ENCODE assay signal across 21 cellular contexts in genomic region chr16:8953064-8953463, GRCh38. TPM values are rescaled to one million over a fixed set of nuclear protein-coding genes. Genes with fewer than 3 reads are reported as not detected.
DNase-seq lines count a peak whose midpoint lies in the region; ATAC-seq, FAIRE-seq and TF ChIP-seq lines count a peak whose summit lies in the region.
"Had no signal": no experiment of that assay in that cellular context is flagged by ENCODE, and none has a peak within 500 bp of the region (broad histone marks: within the 10 kb centered on the region; RNA-seq: fewer than 3 reads in every experiment).

No MANE protein-coding gene starts in this region.

- in situ Hi-C loops in GM12878 (cut with MboI) = no loop called here

- H3K27ac ChIP-seq in KMS-11 (no peak overlapping the region; the same call in 1 of the 2 replicates), GM12878 (ENCODE audit: control insufficient read depth, insufficient read depth) (no peak overlapping the region)
- H3K27ac ChIP-seq: cardiac muscle cell, transverse colon had no signal

- CTCF ChIA-PET in Caco-2 (lab: Charles Lee) = no interaction called here
- CTCF ChIA-PET in GM12878 (lab: Yijun Ruan, JAX) = no interaction called here

- peaks cover 95% of the 10 kb centered on the region for H3K79me2 ChIP-seq in KMS-11 (ENCODE audit: insufficient read depth, low read depth)
- H3K79me2 ChIP-seq in GM12878 (ENCODE audit: control insufficient read depth, insufficient read depth, low read length) = peaks cover 94% of the 10 kb centered on the region

- TF ChIP-seq EP300 in GM12878 (IDR thresholded peaks at IDR 0.05; ENCODE audit: borderline replicate concordance in 1 of 2, control insufficient read depth in 1 of 2, low read depth in 2 of 2, low read length in 2 of 2) = no peak

- H3K9me3 Mint-ChIP-seq in Caco-2 (ENCODE audit: unreplicated experiment) = no peaks in the 10 kb centered on the region
- H3K9me3 Mint-ChIP-seq in neural crest cell = no peaks in the 10 kb centered on the region
- H3K9me3 Mint-ChIP-seq in activated T-helper 2 cell treated with anti-CD3 and anti-CD28 coated beads, Interferon-gamma antibody, Interleukin-2, Interleukin-4, amounts not matched to agents 10 μg/mL and 5 μg/mL and 100 μg/mL, durations not matched to agents 14 hours and 24 hours and 36 hours = no peaks in the 10 kb centered on the region
- H3K9me3 Mint-ChIP-seq: mesothelial cell of epicardium had no signal

- no peak for ATAC-seq in GM12878

- no peak for TF ChIP-seq POLR2A in GM12878 (IDR thresholded peaks at IDR 0.05; ENCODE audit: low read depth, low read length)

- no peak for FAIRE-seq in GM12878 (lab: Jason Lieb, UNC)
- FAIRE-seq: GM18507, GM19239, RCC 7860 had no signal

- H3K9ac ChIP-seq in KMS-11 (no peak overlapping the region), GM12878 (ENCODE audit: control insufficient read depth, insufficient read depth, low read length) (no peak overlapping the region)

- H3K36me3 ChIP-seq in Caco-2 (ENCODE audit: control insufficient read depth, insufficient read depth, low read length) (no peaks in the 10 kb centered on the region), KMS-11 (ENCODE audit: insufficient read depth) (no peaks in the 10 kb centered on the region), GM12878 (ENCODE audit: control insufficient read depth in 2 of 2, insufficient read depth in 2 of 2, low read length in 1 of 2) (peaks cover 1 to 2% of the 10 kb centered on the region in 2 experiments; a peak in 2 of 4 replicates)
- H3K36me3 ChIP-seq: BE2C, cardiac muscle cell, transverse colon had no signal

- H3K4me1 ChIP-seq in Caco-2 (peaks cover 9% of the 10 kb centered on the region; the same call in 1 of the 2 replicates), KMS-11 (ENCODE audit: low read depth, poor library complexity, severe bottlenecking) (peaks cover 93% of the 10 kb centered on the region), GM12878 (ENCODE audit: control insufficient read depth, insufficient read depth, low read length) (peaks cover 76% of the 10 kb centered on the region)

- SMC1A ChIA-PET in GM12878 (lab: Charles Lee; ENCODE audit: uncharacterized antibody, unreplicated experiment) = no interaction called here

- intact Hi-C loops in Caco-2 (cut with micrococcal nuclease; ENCODE audit: unreplicated experiment) = no loop called here
- intact Hi-C loops in GM12878 (cut with micrococcal nuclease; ENCODE audit: unreplicated experiment) = no loop called here
- intact Hi-C loops in activated T-helper 2 cell treated with anti-CD3 and anti-CD28 coated beads, Interferon-gamma antibody, Interleukin-2, Interleukin-4, amounts not matched to agents 10 μg/mL and 5 μg/mL and 100 μg/mL, durations not matched to agents 14 hours and 24 hours and 36 hours (cut with micrococcal nuclease) = no loop called here

- DNase-seq in Caco-2 = no peak
- DNase-seq in GM12878 (ENCODE audit: low read depth, low spot score) = no peak
- no peak for DNase-seq in neural crest cell (ENCODE audit: low read depth, low spot score)
- no peak for DNase-seq in activated T-helper 2 cell treated with anti-CD3 and anti-CD28 coated beads, Interferon-gamma antibody, Interleukin-2, Interleukin-4, amounts not matched to agents 10 μg/mL and 5 μg/mL and 100 μg/mL, durations not matched to agents 14 hours and 24 hours and 36 hours (ENCODE audit: low spot score)
- DNase-seq in HCEC 1CT = no peak
- DNase-seq in epidermal melanocyte (ENCODE audit: insufficient read length, low spot score) = no peak
- DNase-seq: BE2C; effector CD4-positive, alpha-beta T cell; hippocampal formation; KG1; kidney glomerular epithelial cell; NCI-H82; occipital lobe; stimulated activated CD4-positive, alpha-beta T cell treated with anti-CD3 and anti-CD28 coated beads, Interleukin-4, amount 100 ng/mL, for 1 hour; transverse colon had no signal

- TF ChIP-seq CTCF in Caco-2 (IDR thresholded peaks at IDR 0.05; ENCODE audit: insufficient read depth in 1 of 2, low read depth in 1 of 2, low read length in 1 of 2, severe bottlenecking in 1 of 2, unreplicated experiment in 1 of 2) = no peak
- TF ChIP-seq CTCF in KMS-11 (conservative IDR thresholded peaks at IDR 0.05; ENCODE audit: low read depth, low read length) = no peak
- TF ChIP-seq CTCF in GM12878 (IDR thresholded peaks at IDR 0.05 in 2 of 3, conservative IDR thresholded peaks at IDR 0.05 in 1 of 3; ENCODE audit: control insufficient read depth in 2 of 3, extremely low read depth in 1 of 3, insufficient read depth in 1 of 3, low read depth in 3 of 3, low read length in 3 of 3) = no peak
- TF ChIP-seq CTCF in neural crest cell (conservative IDR thresholded peaks at IDR 0.05) = no peak

- POLR2A ChIA-PET in Caco-2 (lab: Charles Lee) (no interaction called here), GM12878 (lab: Charles Lee) (no interaction called here)

- H4K20me1 ChIP-seq in KMS-11 (ENCODE audit: insufficient read depth) (peaks cover 92% of the 10 kb centered on the region), GM12878 (ENCODE audit: control insufficient read depth, insufficient read depth) (peaks cover 47% of the 10 kb centered on the region)

- 66% methylated on average over 11 of the region's 11 CpGs for WGBS in GM12878 (ENCODE audit: insufficient coverage, insufficient replicate concordance, low lambda C conversion rate, missing lambda C conversion rate)

- no peak for TF ChIP-seq RAD21 in GM12878 (IDR thresholded peaks at IDR 0.05; ENCODE audit: insufficient read depth, low read depth, low read length)

- H2AFZ ChIP-seq in KMS-11 (ENCODE audit: low read depth) (no peak overlapping the region), GM12878 (ENCODE audit: control insufficient read depth, low read depth, low read length) (no peak overlapping the region)

- RAD21 ChIA-PET in GM12878 (lab: Charles Lee; ENCODE audit: unreplicated experiment) = no interaction called here

- H3K27ac Mint-ChIP-seq in Caco-2 (ENCODE audit: unreplicated experiment) = peak overlapping the region; percentile 55
- H3K27ac Mint-ChIP-seq in neural crest cell (ENCODE audit: unreplicated experiment) = peak overlapping the region; percentile 69
- no peak overlapping the region for H3K27ac Mint-ChIP-seq in activated T-helper 2 cell treated with anti-CD3 and anti-CD28 coated beads, Interferon-gamma antibody, Interleukin-2, Interleukin-4, amounts not matched to agents 10 μg/mL and 5 μg/mL and 100 μg/mL, durations not matched to agents 14 hours and 24 hours and 36 hours
- H3K27ac Mint-ChIP-seq: mesothelial cell of epicardium had no signal

- H3K27me3 ChIP-seq in Caco-2 (replicated peaks; ENCODE audit: control insufficient read depth, insufficient read depth, low read length) = no peaks in the 10 kb centered on the region
- H3K27me3 ChIP-seq in KMS-11 (ENCODE audit: insufficient read depth, low read depth) = no peaks in the 10 kb centered on the region
- H3K27me3 ChIP-seq in GM12878 (replicated peaks in 1 of 2; ENCODE audit: control insufficient read depth in 2 of 2, insufficient read depth in 2 of 2, low read length in 1 of 2) = no peaks in the 10 kb centered on the region
- H3K27me3 ChIP-seq: BE2C, cardiac muscle cell, transverse colon had no signal

- H3K4me3 Mint-ChIP-seq in Caco-2 (ENCODE audit: unreplicated experiment) (no peak overlapping the region), neural crest cell (no peak overlapping the region)
- H3K4me3 Mint-ChIP-seq in activated T-helper 2 cell treated with anti-CD3 and anti-CD28 coated beads, Interferon-gamma antibody, Interleukin-2, Interleukin-4, amounts not matched to agents 10 μg/mL and 5 μg/mL and 100 μg/mL, durations not matched to agents 14 hours and 24 hours and 36 hours (ENCODE audit: low read depth) = no peak overlapping the region
- H3K4me3 Mint-ChIP-seq: mesothelial cell of epicardium had no signal

- H3K27me3 Mint-ChIP-seq in Caco-2 (ENCODE audit: insufficient read depth, unreplicated experiment) (no peaks in the 10 kb centered on the region), neural crest cell (ENCODE audit: low read depth) (no peaks in the 10 kb centered on the region)
- no peaks in the 10 kb centered on the region for H3K27me3 Mint-ChIP-seq in activated T-helper 2 cell treated with anti-CD3 and anti-CD28 coated beads, Interferon-gamma antibody, Interleukin-2, Interleukin-4, amounts not matched to agents 10 μg/mL and 5 μg/mL and 100 μg/mL, durations not matched to agents 14 hours and 24 hours and 36 hours (ENCODE audit: low read depth)

- H3K36me3 Mint-ChIP-seq in Caco-2 (ENCODE audit: insufficient read depth, unreplicated experiment) = no peaks in the 10 kb centered on the region
- H3K36me3 Mint-ChIP-seq in neural crest cell (ENCODE audit: low read depth) = no peaks in the 10 kb centered on the region
- H3K36me3 Mint-ChIP-seq in activated T-helper 2 cell treated with anti-CD3 and anti-CD28 coated beads, Interferon-gamma antibody, Interleukin-2, Interleukin-4, amounts not matched to agents 10 μg/mL and 5 μg/mL and 100 μg/mL, durations not matched to agents 14 hours and 24 hours and 36 hours (ENCODE audit: low read depth) = no peaks in the 10 kb centered on the region
- H3K36me3 Mint-ChIP-seq: mesothelial cell of epicardium had no signal

- H3K4me2 ChIP-seq in KMS-11 (peak overlapping the region; percentile 49; the same call in 1 of the 2 replicates), GM12878 (ENCODE audit: control insufficient read depth, insufficient read depth) (peak overlapping the region; percentile 63; the same call in 1 of the 2 replicates)

- BruUV-seq in Caco-2 (replicated peaks; lab: Mats Ljungman, UMichigan) (no TSS peak), GM12878 (replicated peaks; lab: Mats Ljungman, UMichigan) (no TSS peak)

- H3K9me3 ChIP-seq in Caco-2 (no peaks in the 10 kb centered on the region), GM12878 (replicated peaks; ENCODE audit: control insufficient read depth, insufficient read depth, low read length) (no peaks in the 10 kb centered on the region)
- H3K9me3 ChIP-seq: BE2C, transverse colon had no signal

- H3K4me3 ChIP-seq in Caco-2 (ENCODE audit: low read depth, low read length) (no peak overlapping the region), KMS-11 (IDR thresholded peaks at IDR 0.05; ENCODE audit: insufficient read depth, low read depth, low read length) (no peak overlapping the region), GM12878 (no peak overlapping the region; the same call in 1 of the 2 replicates)
- H3K4me3 ChIP-seq: cardiac muscle cell, transverse colon had no signal

- peaks cover 15% of the 10 kb centered on the region for H3K4me1 Mint-ChIP-seq in Caco-2 (ENCODE audit: low read depth, unreplicated experiment)
- peaks cover 67% of the 10 kb centered on the region for H3K4me1 Mint-ChIP-seq in neural crest cell
- peaks cover 65% of the 10 kb centered on the region for H3K4me1 Mint-ChIP-seq in activated T-helper 2 cell treated with anti-CD3 and anti-CD28 coated beads, Interferon-gamma antibody, Interleukin-2, Interleukin-4, amounts not matched to agents 10 μg/mL and 5 μg/mL and 100 μg/mL, durations not matched to agents 14 hours and 24 hours and 36 hours (ENCODE audit: low read depth)

RNA-seq across cellular contexts. Expression of gene USP7, which starts 10.6 kb away (rescaled TPM):
- 139 and 148 TPM in 2 replicates for total RNA-seq in Caco-2 (2022)
- total RNA-seq in GM12878 (2013; cell fraction: nucleolus; rRNA removed) = 276 and 307 TPM in 2 replicates
- 74.3 and 81.3 TPM in 2 replicates for total RNA-seq in GM12878 (2014; rRNA removed)
- total RNA-seq in GM12878 (2014; rRNA removed; fragmentation: Illumina TruSeq; extraction: Trizol) = 68.0 and 68.9 TPM in 2 replicates
- 133 and 138 TPM in 2 replicates for total RNA-seq in GM12878 (2021)
- polyA plus RNA-seq in GM12878 (2011; ENCODE audit: low read depth) = 52.7 TPM
- polyA plus RNA-seq in GM12878 (2011; rRNA removed) = 86.4 and 100 TPM in 2 replicates
- polyA plus RNA-seq in GM12878 (2011; cell fraction: cytosol; rRNA removed) = 24.9 and 31.7 TPM in 2 replicates
- polyA plus RNA-seq in GM12878 (2011; cell fraction: nucleus; rRNA removed) = 137 and 156 TPM in 2 replicates
- 86.1 and 88.3 TPM in 2 replicates for polyA plus RNA-seq in GM12878 (2012)
- 107 and 144 TPM in 2 replicates for polyA plus RNA-seq in GM12878 (2014; fragmentation: Illumina TruSeq; extraction: Trizol)
- polyA plus RNA-seq in GM12878 (2014; fragmentation: Nextera tagmentation; extraction: Ambion mirVana) = 10 to 100 TPM; 20.8 to 25.0 TPM
- 53.0 and 57.4 TPM in 2 replicates for polyA plus RNA-seq in GM12878 (2014; rRNA removed)
- 10 to 100 TPM; 16.2 to 18.6 TPM for polyA plus RNA-seq in GM12878 (2016; fragmentation: Nextera tagmentation; extraction: Ambion mirVana)
- 132 and 155 TPM in 2 replicates for polyA minus RNA-seq in GM12878 (2011; rRNA and poly(A)+ RNA removed)
- 44.8 and 51.1 TPM in 2 replicates for polyA minus RNA-seq in GM12878 (2011; cell fraction: cytosol; rRNA and poly(A)+ RNA removed)
- polyA minus RNA-seq in GM12878 (2011; cell fraction: nucleus; rRNA and poly(A)+ RNA removed) = 130 and 190 TPM in 2 replicates
- 151 and 162 TPM in 2 replicates for total RNA-seq in neural crest cell
- 164 and 176 TPM in 2 replicates for total RNA-seq in activated T-helper 2 cell treated with anti-CD3 and anti-CD28 coated beads, Interferon-gamma antibody, Interleukin-2, Interleukin-4, amounts not matched to agents 10 μg/mL and 5 μg/mL and 100 μg/mL, durations not matched to agents 14 hours and 24 hours and 36 hours
